ENCODE assay signal across 2 cellular contexts in genomic region chr1:229973297-229973612, GRCh38.
TF ChIP-seq lines count a peak whose summit lies in the region.

No MANE protein-coding gene starts in this region.

TF ChIP-seq in HCT116, 20 proteins besides CTCF, POLR2A, EP300 and RAD21:
- no peak for TF ChIP-seq ZFX (IDR thresholded peaks at IDR 0.05)
- TF ChIP-seq FOSL1 (IDR thresholded peaks at IDR 0.05; ENCODE audit: low read depth) = no peak
- no peak for TF ChIP-seq CEBPB (IDR thresholded peaks at IDR 0.05; ENCODE audit: low read depth)
- TF ChIP-seq ZNF274 (IDR thresholded peaks at IDR 0.05; ENCODE audit: low read depth, low read length) = no peak
- no peak for TF ChIP-seq TCF7L2 (IDR thresholded peaks at IDR 0.05; ENCODE audit: borderline replicate concordance, extremely low read depth, insufficient read depth, insufficient read length)
- TF ChIP-seq, protein P1, sequence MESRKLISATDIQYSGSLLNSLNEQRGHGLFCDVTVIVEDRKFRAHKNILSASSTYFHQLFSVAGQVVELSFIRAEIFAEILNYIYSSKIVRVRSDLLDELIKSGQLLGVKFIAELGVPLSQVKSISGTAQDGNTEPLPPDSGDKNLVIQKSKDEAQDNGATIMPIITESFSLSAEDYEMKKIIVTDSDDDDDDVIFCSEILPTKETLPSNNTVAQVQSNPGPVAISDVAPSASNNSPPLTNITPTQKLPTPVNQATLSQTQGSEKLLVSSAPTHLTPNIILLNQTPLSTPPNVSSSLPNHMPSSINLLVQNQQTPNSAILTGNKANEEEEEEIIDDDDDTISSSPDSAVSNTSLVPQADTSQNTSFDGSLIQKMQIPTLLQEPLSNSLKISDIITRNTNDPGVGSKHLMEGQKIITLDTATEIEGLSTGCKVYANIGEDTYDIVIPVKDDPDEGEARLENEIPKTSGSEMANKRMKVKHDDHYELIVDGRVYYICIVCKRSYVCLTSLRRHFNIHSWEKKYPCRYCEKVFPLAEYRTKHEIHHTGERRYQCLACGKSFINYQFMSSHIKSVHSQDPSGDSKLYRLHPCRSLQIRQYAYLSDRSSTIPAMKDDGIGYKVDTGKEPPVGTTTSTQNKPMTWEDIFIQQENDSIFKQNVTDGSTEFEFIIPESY (IDR thresholded peaks at IDR 0.05; ENCODE audit: extremely low read depth, insufficient replicate concordance, low read length) = no peak
- no peak for TF ChIP-seq JUND (IDR thresholded peaks at IDR 0.05)
- no peak for TF ChIP-seq EZH2 (IDR thresholded peaks at IDR 0.05)
- TF ChIP-seq SIN3A (IDR thresholded peaks at IDR 0.05; ENCODE audit: low read depth) = no peak
- TF ChIP-seq CBX3 (IDR thresholded peaks at IDR 0.05; ENCODE audit: low read depth) = no peak
- TF ChIP-seq ELF1 (IDR thresholded peaks at IDR 0.05; ENCODE audit: borderline replicate concordance, low read depth) = no peak
- TF ChIP-seq, protein P2, sequence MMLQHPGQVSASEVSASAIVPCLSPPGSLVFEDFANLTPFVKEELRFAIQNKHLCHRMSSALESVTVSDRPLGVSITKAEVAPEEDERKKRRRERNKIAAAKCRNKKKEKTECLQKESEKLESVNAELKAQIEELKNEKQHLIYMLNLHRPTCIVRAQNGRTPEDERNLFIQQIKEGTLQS (IDR thresholded peaks at IDR 0.05) = no peak
- TF ChIP-seq EZH2phosphoT487 (IDR thresholded peaks at IDR 0.05; ENCODE audit: borderline replicate concordance) = no peak
- TF ChIP-seq, protein P3, sequence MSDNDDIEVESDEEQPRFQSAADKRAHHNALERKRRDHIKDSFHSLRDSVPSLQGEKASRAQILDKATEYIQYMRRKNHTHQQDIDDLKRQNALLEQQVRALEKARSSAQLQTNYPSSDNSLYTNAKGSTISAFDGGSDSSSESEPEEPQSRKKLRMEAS (IDR thresholded peaks at IDR 0.05) = no peak
- no peak for TF ChIP-seq SP1 (IDR thresholded peaks at IDR 0.05; ENCODE audit: low read depth)
- no peak for TF ChIP-seq POLR2AphosphoS5 (IDR thresholded peaks at IDR 0.05; ENCODE audit: low read depth, low read length)
- TF ChIP-seq EGR1 (IDR thresholded peaks at IDR 0.05; ENCODE audit: low read depth) = no peak
- TF ChIP-seq, protein P4, sequence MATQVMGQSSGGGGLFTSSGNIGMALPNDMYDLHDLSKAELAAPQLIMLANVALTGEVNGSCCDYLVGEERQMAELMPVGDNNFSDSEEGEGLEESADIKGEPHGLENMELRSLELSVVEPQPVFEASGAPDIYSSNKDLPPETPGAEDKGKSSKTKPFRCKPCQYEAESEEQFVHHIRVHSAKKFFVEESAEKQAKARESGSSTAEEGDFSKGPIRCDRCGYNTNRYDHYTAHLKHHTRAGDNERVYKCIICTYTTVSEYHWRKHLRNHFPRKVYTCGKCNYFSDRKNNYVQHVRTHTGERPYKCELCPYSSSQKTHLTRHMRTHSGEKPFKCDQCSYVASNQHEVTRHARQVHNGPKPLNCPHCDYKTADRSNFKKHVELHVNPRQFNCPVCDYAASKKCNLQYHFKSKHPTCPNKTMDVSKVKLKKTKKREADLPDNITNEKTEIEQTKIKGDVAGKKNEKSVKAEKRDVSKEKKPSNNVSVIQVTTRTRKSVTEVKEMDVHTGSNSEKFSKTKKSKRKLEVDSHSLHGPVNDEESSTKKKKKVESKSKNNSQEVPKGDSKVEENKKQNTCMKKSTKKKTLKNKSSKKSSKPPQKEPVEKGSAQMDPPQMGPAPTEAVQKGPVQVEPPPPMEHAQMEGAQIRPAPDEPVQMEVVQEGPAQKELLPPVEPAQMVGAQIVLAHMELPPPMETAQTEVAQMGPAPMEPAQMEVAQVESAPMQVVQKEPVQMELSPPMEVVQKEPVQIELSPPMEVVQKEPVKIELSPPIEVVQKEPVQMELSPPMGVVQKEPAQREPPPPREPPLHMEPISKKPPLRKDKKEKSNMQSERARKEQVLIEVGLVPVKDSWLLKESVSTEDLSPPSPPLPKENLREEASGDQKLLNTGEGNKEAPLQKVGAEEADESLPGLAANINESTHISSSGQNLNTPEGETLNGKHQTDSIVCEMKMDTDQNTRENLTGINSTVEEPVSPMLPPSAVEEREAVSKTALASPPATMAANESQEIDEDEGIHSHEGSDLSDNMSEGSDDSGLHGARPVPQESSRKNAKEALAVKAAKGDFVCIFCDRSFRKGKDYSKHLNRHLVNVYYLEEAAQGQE (IDR thresholded peaks at IDR 0.05; ENCODE audit: low read depth) = no peak
- no peak for TF ChIP-seq SRF (IDR thresholded peaks at IDR 0.05; ENCODE audit: low read depth)
- TF ChIP-seq YY1 (IDR thresholded peaks at IDR 0.05; ENCODE audit: extremely low read depth, insufficient replicate concordance, low read depth, low read length) = no peak
TF ChIP-seq in HCT116: peak in this region for 0.

TF ChIP-seq in H1, 55 proteins besides CTCF, POLR2A, EP300 and RAD21:
- TF ChIP-seq, protein P3 (IDR thresholded peaks at IDR 0.05) = no peak
- no peak for TF ChIP-seq SP1 (IDR thresholded peaks at IDR 0.05; ENCODE audit: low read depth, low read length)
- no peak for TF ChIP-seq RFX5 (IDR thresholded peaks at IDR 0.05; ENCODE audit: borderline replicate concordance, low read depth, low read length)
- TF ChIP-seq CREB1 (IDR thresholded peaks at IDR 0.05) = no peak
- TF ChIP-seq SRF (IDR thresholded peaks at IDR 0.05; ENCODE audit: low read depth, low read length) = no peak
- TF ChIP-seq TAF1 (IDR thresholded peaks at IDR 0.05; ENCODE audit: low read depth, low read length) = no peak
- TF ChIP-seq SIN3A (conservative IDR thresholded peaks at IDR 0.05 in 1 of 2, IDR thresholded peaks at IDR 0.05 in 1 of 2; ENCODE audit: low read depth in 1 of 2, low read length in 2 of 2) = no peak
- no peak for TF ChIP-seq SAP30 (IDR thresholded peaks at IDR 0.05; ENCODE audit: insufficient read depth, insufficient replicate concordance, low read length)
- no peak for TF ChIP-seq KDM1A (IDR thresholded peaks at IDR 0.05; ENCODE audit: borderline replicate concordance, low read length)
- no peak for TF ChIP-seq RXRA (IDR thresholded peaks at IDR 0.05; ENCODE audit: insufficient read depth, low read depth, low read length)
- no peak for TF ChIP-seq BRCA1 (IDR thresholded peaks at IDR 0.05; ENCODE audit: low read depth, low read length)
- TF ChIP-seq NANOG (IDR thresholded peaks at IDR 0.05; ENCODE audit: insufficient read depth, low read depth, low read length, poor library complexity, severe bottlenecking) = no peak
- TF ChIP-seq KDM5A (IDR thresholded peaks at IDR 0.05; ENCODE audit: low read length) = no peak
- no peak for TF ChIP-seq RNF2 (IDR thresholded peaks at IDR 0.05; ENCODE audit: borderline replicate concordance, low read depth, low read length, missing control alignments, poor library complexity, severe bottlenecking)
- no peak for TF ChIP-seq KDM4A (IDR thresholded peaks at IDR 0.05; ENCODE audit: low read depth, low read length, severe bottlenecking)
- TF ChIP-seq CBX8 (IDR thresholded peaks at IDR 0.05; ENCODE audit: borderline replicate concordance, low read depth, low read length) = no peak
- no peak for TF ChIP-seq TBP (IDR thresholded peaks at IDR 0.05; ENCODE audit: low read depth, low read length)
